ENCODE assay signal across 8 cellular contexts in genomic region chr12:69052613-69053408, GRCh38.
A peak's percentile ranks its signal among the peaks of the same experiment; 100 is the strongest.
DNase-seq lines count a peak whose midpoint lies in the region; ATAC-seq and TF ChIP-seq lines count a peak whose summit lies in the region.

No MANE protein-coding gene starts in this region.

- H3K4me3 Mint-ChIP-seq in nephron: no peak overlapping the region

- ATAC-seq in left ventricle myocardium superior: no peak
- no peak for ATAC-seq in heart left ventricle

- H3K27me3 ChIP-seq in HUES48 (ENCODE audit: control insufficient read depth, insufficient read depth, low read length) (no peaks in the 10 kb centered on the region), heart left ventricle (no peaks in the 10 kb centered on the region)

- peak in 1 of 3 experiments; percentile 17 for TF ChIP-seq CTCF in nephron (IDR thresholded peaks at IDR 0.05; ENCODE audit: unreplicated experiment in 3 of 3)
- TF ChIP-seq CTCF in coronary artery (IDR thresholded peaks at IDR 0.05): no peak
- TF ChIP-seq CTCF in heart left ventricle (IDR thresholded peaks at IDR 0.05): no peak

- no peaks in the 10 kb centered on the region for H3K36me3 Mint-ChIP-seq in nephron (ENCODE audit: low read depth)

- intact Hi-C loops in left ventricle myocardium superior (cut with micrococcal nuclease) (no loop called here), heart left ventricle (cut with DNase I) (no loop called here)

- H3K27ac ChIP-seq in HUES48 (ENCODE audit: low read depth, low read length) (peak overlapping the region; percentile 81), coronary artery (no peak overlapping the region), heart left ventricle (no peak overlapping the region)

- peak overlapping the region; percentile 43 to 94 (median 58) for H3K27ac Mint-ChIP-seq in nephron

- WGBS in heart left ventricle, 4 donors: 52 to 62% (median 54%) methylated on average over 8 of the region's 8 CpGs

- H3K9ac ChIP-seq in HUES48 (ENCODE audit: low read depth, low read length): peak overlapping the region; percentile 22; the same call in 1 of the 2 replicates

- H3K27me3 Mint-ChIP-seq in nephron (ENCODE audit: low read depth): no peaks in the 10 kb centered on the region

- H3K4me1 ChIP-seq in HUES48 (ENCODE audit: control insufficient read depth, insufficient read depth, low read length) (peaks cover 17% of the 10 kb centered on the region), heart left ventricle (peaks cover 0 to 10% (median 0%) of the 10 kb centered on the region in 12 donors)

- H3K9me3 Mint-ChIP-seq in nephron: peaks cover 8% of the 10 kb centered on the region

- H3K4me3 ChIP-seq in HUES48 (ENCODE audit: low read depth, low read length): peak overlapping the region; percentile 5; the same call in 1 of the 2 replicates
- H3K4me3 ChIP-seq in coronary artery: no peak overlapping the region
- no peak overlapping the region for H3K4me3 ChIP-seq in heart left ventricle

- H3K36me3 ChIP-seq in HUES48 (ENCODE audit: control insufficient read depth, insufficient read depth, low read length) (no peaks in the 10 kb centered on the region), heart left ventricle (no peaks in the 10 kb centered on the region)

- peaks cover 23% of the 10 kb centered on the region for H3K4me1 Mint-ChIP-seq in nephron

- H3K9me3 ChIP-seq in HUES48 (ENCODE audit: control insufficient read depth, insufficient read depth, low read length) (no peaks in the 10 kb centered on the region), heart left ventricle (peaks cover 0 to 6% (median 0%) of the 10 kb centered on the region in 12 donors)

- DNase-seq in COLO829 (ENCODE audit: low spot score) (peak; percentile 80), amniotic stem cell (lab: John Stamatoyannopoulos, UW) (peak; percentile 52), NOMO-1 treated with DMSO at 0.1 percent for 48 hours (lab: John Stamatoyannopoulos, UW; ENCODE audit: unreplicated experiment) (no peak), coronary artery (ENCODE audit: low spot score) (no peak), left ventricle myocardium superior (no peak), heart left ventricle (no peak)

- no peak for TF ChIP-seq POLR2A in heart left ventricle (IDR thresholded peaks at IDR 0.05)

Comparison
In these comparisons a context has a peak if more than half of its experiments do, and no peak if none do; other contexts are left out.
1. DNase-seq: peak in COLO829 (single experiment) and amniotic stem cell (single experiment); none in NOMO-1 treated with DMSO at 0.1 percent for 48 hours (single experiment), coronary artery (single experiment), left ventricle myocardium superior (single experiment) and heart left ventricle (0 of 5).